8 cellular contexts compared by ENCODE assay signal in genomic region chr19:11598103-11598483, GRCh38.
DNase-seq lines count a peak whose midpoint lies in the region; TF ChIP-seq lines count a peak whose summit lies in the region.

No MANE protein-coding gene starts in this region.

- H2AFZ ChIP-seq in SU-DHL-6 (ENCODE audit: low read depth, low read length, severe bottlenecking), result no peak overlapping the region

- H3K36me3 ChIP-seq in SU-DHL-6 (ENCODE audit: low read length), result no peaks in the 10 kb centered on the region

- no peaks in the 10 kb centered on the region for H3K9me2 ChIP-seq in SU-DHL-6 (replicated peaks; ENCODE audit: insufficient read depth, low read length)

- no peaks in the 10 kb centered on the region for H3K27me3 ChIP-seq in SU-DHL-6 (ENCODE audit: low read length)

- DNase-seq in GM12865 (ENCODE audit: low read depth) (no peak), fibroblast of pulmonary artery (ENCODE audit: low read depth) (peak; percentile 42), retinal pigment epithelial cell (ENCODE audit: low read depth) (no peak), GM03348 (ENCODE audit: low spot score) (no peak), SKM-1 (lab: John Stamatoyannopoulos, UW; ENCODE audit: unreplicated experiment) (no peak), NCI-H2107 (lab: John Stamatoyannopoulos, UW) (no peak), GM10266 (ENCODE audit: extremely low spot score) (no peak)

- no peaks in the 10 kb centered on the region for H4K20me1 ChIP-seq in SU-DHL-6 (ENCODE audit: low read depth, low read length)

- H3K4me2 ChIP-seq in SU-DHL-6 (ENCODE audit: low read depth, low read length, poor library complexity, severe bottlenecking), result peak overlapping the region; percentile 74

- peak overlapping the region; percentile 33; the same call in 1 of the 2 replicates for H3K27ac ChIP-seq in SU-DHL-6 (ENCODE audit: low read depth, low read length)

- H3K9ac ChIP-seq in SU-DHL-6 (ENCODE audit: low read length), result peak overlapping the region; percentile 82

- H3F3A ChIP-seq in SU-DHL-6 (ENCODE audit: insufficient read depth), result no peaks in the 10 kb centered on the region; the same call in 1 of the 2 replicates

- TF ChIP-seq CTCF in GM12865 (IDR thresholded peaks at IDR 0.05; ENCODE audit: insufficient read depth, low read depth, low read length, missing control alignments) (no peak), SU-DHL-6 (IDR thresholded peaks at IDR 0.05; ENCODE audit: insufficient read depth, low read length, poor library complexity, severe bottlenecking) (no peak), fibroblast of pulmonary artery (IDR thresholded peaks at IDR 0.05; ENCODE audit: low read length, missing control alignments) (no peak), retinal pigment epithelial cell (conservative IDR thresholded peaks at IDR 0.05; ENCODE audit: low read depth, low read length) (no peak), GM10266 (IDR thresholded peaks at IDR 0.05; ENCODE audit: control insufficient read depth, insufficient read depth, low read depth, missing control alignments) (no peak)

- H3K79me2 ChIP-seq in SU-DHL-6 (ENCODE audit: insufficient read depth, low read length), result peaks cover 22% of the 10 kb centered on the region

- H3K9me3 ChIP-seq in SU-DHL-6 (ENCODE audit: insufficient read depth, low read length), result no peaks in the 10 kb centered on the region

- H3K4me3 ChIP-seq in GM12865 (ENCODE audit: low read depth, low read length) (peak overlapping the region; percentile 78), SU-DHL-6 (ENCODE audit: insufficient read depth, low read length, poor library complexity, severe bottlenecking) (peak overlapping the region; percentile 83), fibroblast of pulmonary artery (replicated peaks; ENCODE audit: low read depth, low read length) (peak overlapping the region; percentile 94), retinal pigment epithelial cell (ENCODE audit: low read length) (peak overlapping the region; percentile 90)
